Comparison of ENCODE assay signal across 1 cellular context in genomic region chr15:68333775-68334470, GRCh38.
TF ChIP-seq lines count a peak whose summit lies in the region.

No MANE protein-coding gene starts in this region.

TF ChIP-seq in HCT116, 20 proteins besides CTCF, POLR2A, EP300 and RAD21 (continued from another document):
- TF ChIP-seq JUND (IDR thresholded peaks at IDR 0.05) (no peak), ATF3 (IDR thresholded peaks at IDR 0.05) (no peak), POLR2AphosphoS5 (IDR thresholded peaks at IDR 0.05; ENCODE audit: low read depth, low read length) (no peak), ZBTB33 (IDR thresholded peaks at IDR 0.05; ENCODE audit: extremely low read depth, insufficient replicate concordance, low read length) (no peak), SP1 (IDR thresholded peaks at IDR 0.05; ENCODE audit: low read depth) (no peak), EZH2phosphoT487 (IDR thresholded peaks at IDR 0.05; ENCODE audit: borderline replicate concordance) (no peak), FOSL1 (IDR thresholded peaks at IDR 0.05; ENCODE audit: low read depth) (no peak), YY1 (IDR thresholded peaks at IDR 0.05; ENCODE audit: extremely low read depth, insufficient replicate concordance, low read depth, low read length) (no peak), ZFX (IDR thresholded peaks at IDR 0.05) (no peak), SRF (IDR thresholded peaks at IDR 0.05; ENCODE audit: low read depth) (no peak), SIN3A (IDR thresholded peaks at IDR 0.05; ENCODE audit: low read depth) (no peak), ZNF274 (IDR thresholded peaks at IDR 0.05; ENCODE audit: low read depth, low read length) (no peak), REST (IDR thresholded peaks at IDR 0.05; ENCODE audit: low read depth) (no peak)
